Comparison of ENCODE assay signal across 10 cellular contexts in the genomic region with DNA sequence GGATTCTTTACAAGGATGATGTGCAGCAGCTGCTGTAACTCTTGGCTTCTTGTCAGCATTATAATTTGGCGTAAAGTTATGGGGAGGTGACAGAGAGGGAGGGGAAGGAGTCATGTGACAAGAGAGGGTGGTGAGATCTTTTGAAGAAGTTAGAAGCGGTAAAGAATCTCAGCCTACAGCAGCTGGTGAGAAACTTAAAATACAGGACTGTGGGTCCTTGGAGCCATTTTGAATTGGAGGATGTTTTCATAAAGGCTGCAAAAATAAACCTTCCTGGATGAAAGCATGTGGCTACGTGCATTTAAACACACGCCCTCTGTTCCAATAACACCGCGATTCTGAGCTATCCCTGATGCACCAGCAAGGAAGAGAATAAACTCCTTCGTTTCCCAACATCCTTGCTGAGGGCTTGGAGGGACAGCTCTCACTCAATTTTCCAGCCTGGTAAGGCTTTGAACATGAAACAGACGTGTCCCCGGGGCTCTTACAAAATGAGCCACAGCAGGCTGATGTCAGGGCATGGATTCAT.
DNase-seq lines count a peak whose midpoint lies in the region; ATAC-seq, FAIRE-seq and TF ChIP-seq lines count a peak whose summit lies in the region.
"Had no signal": no experiment of that assay in that cellular context is flagged by ENCODE, and none has a peak within 500 bp of the region (broad histone marks: within the 10 kb centered on the region; RNA-seq: fewer than 3 reads in every experiment).

No MANE protein-coding gene starts in this region.

- FAIRE-seq in astrocyte (lab: Jason Lieb, UNC) = no peak

- H3K27me3 Mint-ChIP-seq in astrocyte (ENCODE audit: low read depth, unreplicated experiment) = no peaks in the 10 kb centered on the region

- no peaks in the 10 kb centered on the region for H3K36me3 ChIP-seq in astrocyte (ENCODE audit: insufficient read depth, low read length)

- H3K36me3 Mint-ChIP-seq in astrocyte (ENCODE audit: low read depth, unreplicated experiment) = peaks cover 3% of the 10 kb centered on the region

- peak; percentile 98 for DNase-seq in LHCN-M2 (ENCODE audit: low read depth)
- DNase-seq in astrocyte (ENCODE audit: low read depth) = peak; percentile 81
- peak; percentile 47 for DNase-seq in fibroblast of the conjunctiva (ENCODE audit: low read depth)
- DNase-seq in skeletal muscle cell (ENCODE audit: low read depth) = peak; percentile 61
- no peak for DNase-seq in activated CD4-positive, alpha-beta T cell treated with anti-CD3 and anti-CD28 coated beads, Interleukin-2, amount 50 U/mL, for 1 hour
- DNase-seq in stimulated activated CD4-positive, alpha-beta T cell treated with anti-CD3 and anti-CD28 coated beads, Interleukin-4, amount 100 ng/mL, for 1 hour = no peak
- DNase-seq: activated CD4-positive, alpha-beta T cell treated with anti-CD3 and anti-CD28 coated beads for 1 hour; activated effector memory CD4-positive, alpha-beta T cell treated with anti-CD3 and anti-CD28 coated beads, Interleukin-2, amount 50 U/mL, for 16 hours; NCI-H2227 treated with DMSO at 0.1 percent for 48 hours had no signal

- H3K4me3 ChIP-seq in astrocyte (ENCODE audit: insufficient read depth, low read depth, low read length) = peak overlapping the region; percentile 12
- H3K4me3 ChIP-seq in skeletal muscle cell (ENCODE audit: low read depth, low read length) = no peak overlapping the region

- H3K4me3 Mint-ChIP-seq in astrocyte (ENCODE audit: unreplicated experiment) = no peak overlapping the region

- H3K9me3 Mint-ChIP-seq in astrocyte (ENCODE audit: unreplicated experiment) = peaks cover 26% of the 10 kb centered on the region

- no peak for TF ChIP-seq CTCF in astrocyte (IDR thresholded peaks at IDR 0.05; ENCODE audit: insufficient read depth, low read depth, low read length)

- no peak for ATAC-seq in HG02970 (IDR thresholded peaks at IDR 0.05; ENCODE audit: low FRiP score, unreplicated experiment)

- peak overlapping the region; percentile 81 for H3K9ac ChIP-seq in astrocyte (ENCODE audit: low read length)

- peak overlapping the region; percentile 96 for H3K27ac ChIP-seq in astrocyte (ENCODE audit: low read depth, low read length)

- peak overlapping the region; percentile 31 for H2AFZ ChIP-seq in astrocyte (ENCODE audit: low read depth, low read length)

- peaks cover 6% of the 10 kb centered on the region for H3K9me3 ChIP-seq in astrocyte (ENCODE audit: insufficient read depth, low read depth, low read length)

- no peaks in the 10 kb centered on the region for H4K20me1 ChIP-seq in astrocyte (ENCODE audit: insufficient read depth, low read length)

- peak overlapping the region; percentile 48 for H3K27ac Mint-ChIP-seq in astrocyte (ENCODE audit: unreplicated experiment)

- peaks cover 45% of the 10 kb centered on the region for H3K4me1 ChIP-seq in astrocyte (ENCODE audit: insufficient read depth, low read length)

- no peaks in the 10 kb centered on the region for H3K79me2 ChIP-seq in astrocyte (ENCODE audit: insufficient read depth, low read length)

- peak overlapping the region; percentile 57 for H3K4me2 ChIP-seq in astrocyte (ENCODE audit: low read length)

- H3K27me3 ChIP-seq in astrocyte (ENCODE audit: insufficient read depth, low read length) = no peaks in the 10 kb centered on the region

- peaks cover 18% of the 10 kb centered on the region for H3K4me1 Mint-ChIP-seq in astrocyte (ENCODE audit: low read depth, unreplicated experiment)

Comparison
In these comparisons a context has a peak if more than half of its experiments do, and no peak if none do; other contexts are left out.
1. DNase-seq: peak in LHCN-M2 (single experiment), astrocyte (single experiment), fibroblast of the conjunctiva (single experiment) and skeletal muscle cell (single experiment); none in activated CD4-positive, alpha-beta T cell treated with anti-CD3 and anti-CD28 coated beads, Interleukin-2, amount 50 U/mL, for 1 hour (single experiment) and stimulated activated CD4-positive, alpha-beta T cell treated with anti-CD3 and anti-CD28 coated beads, Interleukin-4, amount 100 ng/mL, for 1 hour (single experiment).